ENCODE assay signal across 10 cellular contexts in the genomic region with DNA sequence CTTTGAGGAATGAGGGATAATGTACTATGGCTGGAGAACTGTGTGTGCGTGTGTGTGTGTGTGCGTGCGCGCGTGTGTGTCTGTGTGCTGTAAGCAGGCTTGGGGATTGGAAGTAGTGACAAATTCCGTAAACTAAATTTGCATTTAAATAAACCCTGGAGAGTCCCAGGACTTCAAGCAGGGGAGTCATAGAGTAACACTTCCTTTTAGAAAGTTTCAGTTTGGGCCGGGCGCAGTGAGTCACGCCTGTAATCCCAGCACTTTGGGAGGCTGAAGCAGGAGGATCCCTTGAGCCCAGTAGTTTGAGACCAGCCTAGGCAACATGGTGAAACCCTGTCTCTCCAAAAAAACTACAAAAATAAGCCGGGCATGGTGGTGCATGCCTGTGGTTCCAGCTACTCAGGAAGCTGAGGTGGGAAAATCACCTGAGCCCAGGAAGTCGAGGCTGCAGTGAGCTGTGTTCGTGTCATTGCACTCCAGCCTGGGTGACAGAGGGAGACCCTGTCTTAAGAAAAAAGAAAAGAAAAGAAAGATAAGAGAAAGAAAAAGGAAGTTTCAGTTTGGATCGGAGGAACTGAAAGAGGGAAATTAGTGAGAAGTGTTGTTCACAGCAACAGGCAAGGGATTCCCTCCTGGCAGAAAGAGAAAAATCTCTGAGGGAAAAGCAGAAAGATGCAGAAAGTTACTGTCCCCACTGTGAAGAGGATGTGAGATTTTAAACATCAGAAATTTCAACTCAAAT.
DNase-seq lines count a peak whose midpoint lies in the region; ATAC-seq and TF ChIP-seq lines count a peak whose summit lies in the region.
"Had no signal": no experiment of that assay in that cellular context is flagged by ENCODE, and none has a peak within 500 bp of the region (broad histone marks: within the 10 kb centered on the region; RNA-seq: fewer than 3 reads in every experiment).

No MANE protein-coding gene starts in this region.

- no peak for TF ChIP-seq CTCF in foreskin keratinocyte (conservative IDR thresholded peaks at IDR 0.05)

- ATAC-seq in GM18502 (IDR thresholded peaks at IDR 0.05; ENCODE audit: poor library complexity, unreplicated experiment) (peak; percentile 91), GM21529 (IDR thresholded peaks at IDR 0.05; ENCODE audit: unreplicated experiment) (peak; percentile 91), HG03159 (IDR thresholded peaks at IDR 0.05; ENCODE audit: unreplicated experiment) (peak; percentile 63), foreskin keratinocyte (peak; percentile 67)

- H3K4me1 ChIP-seq in foreskin keratinocyte: no peaks in the 10 kb centered on the region

- no peak overlapping the region for H3K27ac ChIP-seq in foreskin keratinocyte

- in situ Hi-C loops in G401 (cut with HindIII; ENCODE audit: low sequenced_read_pairs): no loop called here

- H3K27me3 ChIP-seq in foreskin keratinocyte: no peaks in the 10 kb centered on the region

- DNase-seq in foreskin keratinocyte: peak in 1 of 2 donors; percentile 2
- no peak for DNase-seq in Ammon's horn (ENCODE audit: low spot score)
- DNase-seq in NCI-H2196 treated with DMSO at 0.1 percent for 48 hours (lab: John Stamatoyannopoulos, UW; ENCODE audit: unreplicated experiment): no peak
- DNase-seq in activated T-cell treated with anti-CD3 and anti-CD28 coated beads, Interleukin-2, amount 50 U/mL, for 48 hours: no peak
- no peak for DNase-seq in G401 (ENCODE audit: low spot score)
- DNase-seq: COR-L47; stimulated activated CD4-positive, alpha-beta T cell treated with anti-CD3 and anti-CD28 coated beads, Interleukin-2, amount 100 ng/mL, for 48 hours had no signal
